In genomic region chr2:119689218-119689617, GRCh38 we compare ENCODE assay signal across 20 cellular contexts.
"Had no signal": no experiment of that assay in that cellular context is flagged by ENCODE, and none has a peak within 500 bp of the region (broad histone marks: within the 10 kb centered on the region; RNA-seq: fewer than 3 reads in every experiment).

No MANE protein-coding gene starts in this region.

- H3K9me3 Mint-ChIP-seq: activated naive CD4-positive, alpha-beta T cell treated with anti-CD3 and anti-CD28 coated beads, Interleukin-2, amount 50 U/mL, for 72 hours; activated naive CD8-positive, alpha-beta T cell treated with anti-CD3 and anti-CD28 coated beads, Interleukin-2, amount 50 U/mL, for 24 hours; activated T-cell treated with anti-CD3 and anti-CD28 coated beads, Interleukin-2, amount 50 U/mL, for 4 hours had no signal

- ATAC-seq: activated CD8-positive, alpha-beta T cell treated with anti-CD3 and anti-CD28 coated beads, Interleukin-2, amount 10 ng/mL, durations not matched to agents 7 days and 5 days; activated naive CD4-positive, alpha-beta T cell treated with anti-CD3 and anti-CD28 coated beads, Interleukin-2, amount 50 U/mL, for 72 hours; activated naive CD8-positive, alpha-beta T cell treated with anti-CD3 and anti-CD28 coated beads, Interleukin-2, amount 50 U/mL, for 24 hours; activated T-cell treated with anti-CD3 and anti-CD28 coated beads, Interleukin-2, amount 50 U/mL, for 4 hours; T-helper 17 cell had no signal

- DNase-seq: activated CD4-positive, alpha-beta T cell treated with anti-CD3 and anti-CD28 coated beads for 4 hours; activated CD8-positive, alpha-beta T cell treated with anti-CD3 and anti-CD28 coated beads, Interleukin-2, amount 10 ng/mL, durations not matched to agents 7 days and 5 days; activated naive CD4-positive, alpha-beta T cell treated with Interleukin-2 at 50 U/mL for 16 hours; activated naive CD8-positive, alpha-beta T cell treated with anti-CD3 and anti-CD28 coated beads, Interleukin-2, amount 50 U/mL, for 24 hours; activated T-cell treated with anti-CD3 and anti-CD28 coated beads, Interleukin-2, amount 50 U/mL, for 4 hours; amniotic stem cell; cerebellar nuclear complex; Karpas-422; MM.1S; NCI-H1105; NCI-H1436 treated with DMSO at 0.1 percent for 48 hours; NCI-H187; NCI-H2081 treated with DMSO at 0.1 percent for 48 hours; NCI-H510A; NCI-H526 treated with DMSO at 0.1 percent for 48 hours; NCI-H82; SIG-M5; T-helper 17 cell; T1000 had no signal

- H3K4me3 Mint-ChIP-seq: activated CD8-positive, alpha-beta T cell treated with anti-CD3 and anti-CD28 coated beads, Interleukin-2, amount 10 ng/mL, durations not matched to agents 7 days and 5 days; activated naive CD8-positive, alpha-beta T cell treated with anti-CD3 and anti-CD28 coated beads, Interleukin-2, amount 50 U/mL, for 24 hours; activated T-cell treated with anti-CD3 and anti-CD28 coated beads, Interleukin-2, amount 50 U/mL, for 4 hours; T-helper 17 cell had no signal

- H3K27me3 Mint-ChIP-seq: activated naive CD8-positive, alpha-beta T cell treated with anti-CD3 and anti-CD28 coated beads, Interleukin-2, amount 50 U/mL, for 24 hours; T-helper 17 cell had no signal

- H3K27ac Mint-ChIP-seq: activated CD8-positive, alpha-beta T cell treated with anti-CD3 and anti-CD28 coated beads, Interleukin-2, amount 10 ng/mL, durations not matched to agents 7 days and 5 days; activated naive CD8-positive, alpha-beta T cell treated with anti-CD3 and anti-CD28 coated beads, Interleukin-2, amount 50 U/mL, for 24 hours; T-helper 17 cell had no signal
